1 cellular context compared by ENCODE assay signal in the genomic region with DNA sequence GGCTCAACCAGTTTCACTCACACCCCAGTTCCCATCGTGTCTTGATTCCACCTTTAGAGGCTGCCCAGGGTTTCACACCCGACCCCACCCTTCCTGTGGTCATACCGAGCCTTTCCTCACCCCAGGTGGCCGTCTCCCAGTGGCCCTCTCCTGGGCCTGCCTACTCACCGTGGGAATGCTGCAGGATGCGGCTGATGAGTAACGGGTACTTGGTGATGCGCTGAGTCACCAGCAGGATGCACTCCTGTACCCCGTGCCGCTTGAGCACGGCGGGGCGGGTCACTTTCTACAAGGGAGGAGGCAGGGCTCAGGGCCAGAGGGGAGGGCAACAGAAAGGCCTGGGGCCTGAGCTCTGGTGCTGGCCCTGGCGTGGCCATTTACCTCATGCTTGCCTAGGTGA.
A peak's percentile ranks its signal among the peaks of the same experiment; 100 is the strongest.
TF ChIP-seq lines count a peak whose summit lies in the region.

No MANE protein-coding gene starts in this region.

TF ChIP-seq in HEK293, 187 proteins besides CTCF, POLR2A, EP300 and RAD21 (continued from another document and continues in another):
- TF ChIP-seq, protein P1, sequence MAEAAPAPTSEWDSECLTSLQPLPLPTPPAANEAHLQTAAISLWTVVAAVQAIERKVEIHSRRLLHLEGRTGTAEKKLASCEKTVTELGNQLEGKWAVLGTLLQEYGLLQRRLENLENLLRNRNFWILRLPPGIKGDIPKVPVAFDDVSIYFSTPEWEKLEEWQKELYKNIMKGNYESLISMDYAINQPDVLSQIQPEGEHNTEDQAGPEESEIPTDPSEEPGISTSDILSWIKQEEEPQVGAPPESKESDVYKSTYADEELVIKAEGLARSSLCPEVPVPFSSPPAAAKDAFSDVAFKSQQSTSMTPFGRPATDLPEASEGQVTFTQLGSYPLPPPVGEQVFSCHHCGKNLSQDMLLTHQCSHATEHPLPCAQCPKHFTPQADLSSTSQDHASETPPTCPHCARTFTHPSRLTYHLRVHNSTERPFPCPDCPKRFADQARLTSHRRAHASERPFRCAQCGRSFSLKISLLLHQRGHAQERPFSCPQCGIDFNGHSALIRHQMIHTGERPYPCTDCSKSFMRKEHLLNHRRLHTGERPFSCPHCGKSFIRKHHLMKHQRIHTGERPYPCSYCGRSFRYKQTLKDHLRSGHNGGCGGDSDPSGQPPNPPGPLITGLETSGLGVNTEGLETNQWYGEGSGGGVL (tag by site-specific recombination; IDR thresholded peaks at IDR 0.05): no peak
- TF ChIP-seq ZNF830 (tag by site-specific recombination; IDR thresholded peaks at IDR 0.05; ENCODE audit: low read depth): no peak
- TF ChIP-seq ZNF239 (tag by site-specific recombination; IDR thresholded peaks at IDR 0.05): no peak
- no peak for TF ChIP-seq MZF1 (tag by site-specific recombination; IDR thresholded peaks at IDR 0.05; ENCODE audit: borderline replicate concordance)
- TF ChIP-seq ZBTB20 (tag by site-specific recombination; IDR thresholded peaks at IDR 0.05): no peak
- TF ChIP-seq ZSCAN16 (tag by site-specific recombination; IDR thresholded peaks at IDR 0.05): no peak
- TF ChIP-seq KLF1 (tag by site-specific recombination; IDR thresholded peaks at IDR 0.05): peak; percentile 86
- TF ChIP-seq ZNF513 (tag by site-specific recombination; IDR thresholded peaks at IDR 0.05): no peak
- TF ChIP-seq ZNF274 (IDR thresholded peaks at IDR 0.05; ENCODE audit: low read length): no peak
- no peak for TF ChIP-seq ZNF274 (tag by site-specific recombination; IDR thresholded peaks at IDR 0.05; ENCODE audit: borderline replicate concordance)
- no peak for TF ChIP-seq FEZF1 (tag by site-specific recombination; IDR thresholded peaks at IDR 0.05)
- no peak for TF ChIP-seq ZFP37 (tag by site-specific recombination; IDR thresholded peaks at IDR 0.05)
- TF ChIP-seq ZNF600 (tag by site-specific recombination; IDR thresholded peaks at IDR 0.05): peak; percentile 56; the same call in 1 of the 2 replicates
- TF ChIP-seq, protein P2, sequence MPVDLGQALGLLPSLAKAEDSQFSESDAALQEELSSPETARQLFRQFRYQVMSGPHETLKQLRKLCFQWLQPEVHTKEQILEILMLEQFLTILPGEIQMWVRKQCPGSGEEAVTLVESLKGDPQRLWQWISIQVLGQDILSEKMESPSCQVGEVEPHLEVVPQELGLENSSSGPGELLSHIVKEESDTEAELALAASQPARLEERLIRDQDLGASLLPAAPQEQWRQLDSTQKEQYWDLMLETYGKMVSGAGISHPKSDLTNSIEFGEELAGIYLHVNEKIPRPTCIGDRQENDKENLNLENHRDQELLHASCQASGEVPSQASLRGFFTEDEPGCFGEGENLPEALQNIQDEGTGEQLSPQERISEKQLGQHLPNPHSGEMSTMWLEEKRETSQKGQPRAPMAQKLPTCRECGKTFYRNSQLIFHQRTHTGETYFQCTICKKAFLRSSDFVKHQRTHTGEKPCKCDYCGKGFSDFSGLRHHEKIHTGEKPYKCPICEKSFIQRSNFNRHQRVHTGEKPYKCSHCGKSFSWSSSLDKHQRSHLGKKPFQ (tag by site-specific recombination; IDR thresholded peaks at IDR 0.05): no peak
- TF ChIP-seq, protein P3, sequence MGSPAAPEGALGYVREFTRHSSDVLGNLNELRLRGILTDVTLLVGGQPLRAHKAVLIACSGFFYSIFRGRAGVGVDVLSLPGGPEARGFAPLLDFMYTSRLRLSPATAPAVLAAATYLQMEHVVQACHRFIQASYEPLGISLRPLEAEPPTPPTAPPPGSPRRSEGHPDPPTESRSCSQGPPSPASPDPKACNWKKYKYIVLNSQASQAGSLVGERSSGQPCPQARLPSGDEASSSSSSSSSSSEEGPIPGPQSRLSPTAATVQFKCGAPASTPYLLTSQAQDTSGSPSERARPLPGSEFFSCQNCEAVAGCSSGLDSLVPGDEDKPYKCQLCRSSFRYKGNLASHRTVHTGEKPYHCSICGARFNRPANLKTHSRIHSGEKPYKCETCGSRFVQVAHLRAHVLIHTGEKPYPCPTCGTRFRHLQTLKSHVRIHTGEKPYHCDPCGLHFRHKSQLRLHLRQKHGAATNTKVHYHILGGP (tag by site-specific recombination; IDR thresholded peaks at IDR 0.05): no peak
- TF ChIP-seq REPIN1 (tag by site-specific recombination; IDR thresholded peaks at IDR 0.05; ENCODE audit: low read depth): no peak
- TF ChIP-seq ZNF174 (tag by site-specific recombination; IDR thresholded peaks at IDR 0.05): no peak
- TF ChIP-seq ZNF433 (tag by site-specific recombination; IDR thresholded peaks at IDR 0.05; ENCODE audit: low read depth): no peak
- TF ChIP-seq ZBTB8A (tag by site-specific recombination; IDR thresholded peaks at IDR 0.05): no peak
- TF ChIP-seq ZNF629 (tag by site-specific recombination; IDR thresholded peaks at IDR 0.05): 0 out of 2 replicates have a peak, but pooled peaks have one; percentile 23
- no peak for TF ChIP-seq ZNF449 (tag by site-specific recombination; IDR thresholded peaks at IDR 0.05)
- TF ChIP-seq, protein P4, sequence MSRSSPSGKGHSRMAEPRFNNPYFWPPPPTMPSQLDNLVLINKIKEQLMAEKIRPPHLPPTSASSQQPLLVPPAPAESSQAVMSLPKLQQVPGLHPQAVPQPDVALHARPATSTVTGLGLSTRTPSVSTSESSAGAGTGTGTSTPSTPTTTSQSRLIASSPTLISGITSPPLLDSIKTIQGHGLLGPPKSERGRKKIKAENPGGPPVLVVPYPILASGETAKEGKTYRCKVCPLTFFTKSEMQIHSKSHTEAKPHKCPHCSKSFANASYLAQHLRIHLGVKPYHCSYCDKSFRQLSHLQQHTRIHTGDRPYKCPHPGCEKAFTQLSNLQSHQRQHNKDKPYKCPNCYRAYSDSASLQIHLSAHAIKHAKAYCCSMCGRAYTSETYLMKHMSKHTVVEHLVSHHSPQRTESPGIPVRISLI (tag by site-specific recombination; IDR thresholded peaks at IDR 0.05): no peak
- TF ChIP-seq HOXA7 (CRISPR knock-in tag; IDR thresholded peaks at IDR 0.05; ENCODE audit: borderline replicate concordance): no peak
- peak; percentile 75 for TF ChIP-seq GLIS1 (tag by site-specific recombination; IDR thresholded peaks at IDR 0.05)
- TF ChIP-seq ZNF624 (tag by site-specific recombination; IDR thresholded peaks at IDR 0.05): no peak
- TF ChIP-seq ZNF211 (tag by site-specific recombination; IDR thresholded peaks at IDR 0.05; ENCODE audit: low read depth): no peak
- no peak for TF ChIP-seq ZNF140 (tag by site-specific recombination; IDR thresholded peaks at IDR 0.05)
- TF ChIP-seq ZNF837 (tag by site-specific recombination; IDR thresholded peaks at IDR 0.05): no peak
- TF ChIP-seq SCRT1 (tag by site-specific recombination; IDR thresholded peaks at IDR 0.05; ENCODE audit: borderline replicate concordance): no peak
- no peak for TF ChIP-seq ZNF280D (tag by site-specific recombination; IDR thresholded peaks at IDR 0.05)
- no peak for TF ChIP-seq ZBTB1 (tag by site-specific recombination; IDR thresholded peaks at IDR 0.05)
- TF ChIP-seq ZNF677 (tag by site-specific recombination; IDR thresholded peaks at IDR 0.05): no peak
- TF ChIP-seq, protein P5, sequence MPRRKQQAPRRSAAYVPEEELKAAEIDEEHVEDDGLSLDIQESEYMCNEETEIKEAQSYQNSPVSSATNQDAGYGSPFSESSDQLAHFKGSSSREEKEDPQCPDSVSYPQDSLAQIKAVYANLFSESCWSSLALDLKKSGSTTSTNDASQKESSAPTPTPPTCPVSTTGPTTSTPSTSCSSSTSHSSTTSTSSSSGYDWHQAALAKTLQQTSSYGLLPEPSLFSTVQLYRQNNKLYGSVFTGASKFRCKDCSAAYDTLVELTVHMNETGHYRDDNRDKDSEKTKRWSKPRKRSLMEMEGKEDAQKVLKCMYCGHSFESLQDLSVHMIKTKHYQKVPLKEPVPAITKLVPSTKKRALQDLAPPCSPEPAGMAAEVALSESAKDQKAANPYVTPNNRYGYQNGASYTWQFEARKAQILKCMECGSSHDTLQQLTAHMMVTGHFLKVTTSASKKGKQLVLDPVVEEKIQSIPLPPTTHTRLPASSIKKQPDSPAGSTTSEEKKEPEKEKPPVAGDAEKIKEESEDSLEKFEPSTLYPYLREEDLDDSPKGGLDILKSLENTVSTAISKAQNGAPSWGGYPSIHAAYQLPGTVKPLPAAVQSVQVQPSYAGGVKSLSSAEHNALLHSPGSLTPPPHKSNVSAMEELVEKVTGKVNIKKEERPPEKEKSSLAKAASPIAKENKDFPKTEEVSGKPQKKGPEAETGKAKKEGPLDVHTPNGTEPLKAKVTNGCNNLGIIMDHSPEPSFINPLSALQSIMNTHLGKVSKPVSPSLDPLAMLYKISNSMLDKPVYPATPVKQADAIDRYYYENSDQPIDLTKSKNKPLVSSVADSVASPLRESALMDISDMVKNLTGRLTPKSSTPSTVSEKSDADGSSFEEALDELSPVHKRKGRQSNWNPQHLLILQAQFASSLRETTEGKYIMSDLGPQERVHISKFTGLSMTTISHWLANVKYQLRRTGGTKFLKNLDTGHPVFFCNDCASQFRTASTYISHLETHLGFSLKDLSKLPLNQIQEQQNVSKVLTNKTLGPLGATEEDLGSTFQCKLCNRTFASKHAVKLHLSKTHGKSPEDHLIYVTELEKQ (tag by site-specific recombination; IDR thresholded peaks at IDR 0.05; ENCODE audit: borderline replicate concordance): no peak
- TF ChIP-seq, protein P6, sequence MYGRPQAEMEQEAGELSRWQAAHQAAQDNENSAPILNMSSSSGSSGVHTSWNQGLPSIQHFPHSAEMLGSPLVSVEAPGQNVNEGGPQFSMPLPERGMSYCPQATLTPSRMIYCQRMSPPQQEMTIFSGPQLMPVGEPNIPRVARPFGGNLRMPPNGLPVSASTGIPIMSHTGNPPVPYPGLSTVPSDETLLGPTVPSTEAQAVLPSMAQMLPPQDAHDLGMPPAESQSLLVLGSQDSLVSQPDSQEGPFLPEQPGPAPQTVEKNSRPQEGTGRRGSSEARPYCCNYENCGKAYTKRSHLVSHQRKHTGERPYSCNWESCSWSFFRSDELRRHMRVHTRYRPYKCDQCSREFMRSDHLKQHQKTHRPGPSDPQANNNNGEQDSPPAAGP (tag by site-specific recombination; IDR thresholded peaks at IDR 0.05): peak; percentile 94
- TF ChIP-seq ZNF571 (tag by site-specific recombination; IDR thresholded peaks at IDR 0.05): no peak
- no peak for TF ChIP-seq ZNF423 (tag by site-specific recombination; IDR thresholded peaks at IDR 0.05)
- TF ChIP-seq ZNF184 (tag by site-specific recombination; IDR thresholded peaks at IDR 0.05): no peak
- TF ChIP-seq ZNF138 (tag by site-specific recombination; IDR thresholded peaks at IDR 0.05; ENCODE audit: borderline replicate concordance): no peak
- no peak for TF ChIP-seq KLF10 (tag by site-specific recombination; IDR thresholded peaks at IDR 0.05)
- TF ChIP-seq PRDM6 (tag by site-specific recombination; IDR thresholded peaks at IDR 0.05): no peak
